In the genomic region with DNA sequence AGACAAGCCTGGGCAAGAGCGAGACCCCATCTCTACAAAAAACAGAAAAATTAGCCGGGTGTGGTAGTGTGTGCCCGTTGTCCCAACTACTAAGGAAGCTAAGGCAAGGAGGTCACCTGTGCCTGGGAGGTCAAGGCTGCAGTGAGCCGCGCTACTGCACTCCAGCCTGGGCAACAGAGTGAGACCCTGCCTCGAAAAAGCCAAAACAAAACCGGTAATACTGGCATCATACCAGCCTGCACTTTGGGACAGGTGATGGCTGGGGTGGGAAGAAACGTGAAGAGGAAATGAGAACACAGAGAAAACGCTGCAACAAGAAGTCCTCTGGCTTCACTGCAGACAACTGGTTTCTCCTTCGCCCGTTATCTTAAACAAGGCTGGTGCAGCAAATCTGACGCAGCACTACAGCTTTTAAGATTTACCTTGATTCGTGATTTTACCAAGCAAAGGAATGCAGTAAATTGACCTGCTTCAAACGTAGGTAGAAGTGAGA, we compare ENCODE assay signal across 8 cellular contexts. TPM values are rescaled to one million over a fixed set of nuclear protein-coding genes. Genes with fewer than 3 reads are reported as not detected.
DNase-seq lines count a peak whose midpoint lies in the region; ATAC-seq, FAIRE-seq and TF ChIP-seq lines count a peak whose summit lies in the region.

No MANE protein-coding gene starts in this region.

- DNase-seq in A673 (ENCODE audit: low spot score) (no peak), bronchial epithelial cell (ENCODE audit: low read depth) (no peak), memory B cell (ENCODE audit: low spot score in 2 of 2) (peak in 1 of 2 donors; percentile 22), upper lobe of right lung (no peak), LoVo (ENCODE audit: low spot score) (no peak)

- H3K4me3 Mint-ChIP-seq in memory B cell: peak overlapping the region; percentile 84

- H3K4me3 ChIP-seq in A673 (ENCODE audit: low read depth, low read length, poor library complexity, severe bottlenecking): peak overlapping the region; percentile 58
- H3K4me3 ChIP-seq in HUES6 (ENCODE audit: low read depth, low read length): peak overlapping the region; percentile 92
- peak overlapping the region; percentile 72 for H3K4me3 ChIP-seq in bronchial epithelial cell (ENCODE audit: low read depth, low read length)
- H3K4me3 ChIP-seq in upper lobe of right lung: peak overlapping the region; percentile 77

- peak overlapping the region; percentile 98 for H3K27ac Mint-ChIP-seq in memory B cell

- intact Hi-C loops in A673 (cut with micrococcal nuclease; ENCODE audit: unreplicated experiment) (no loop called here), upper lobe of right lung (cut with DNase I) (no loop called here)

- peaks cover 15% of the 10 kb centered on the region for H3K36me3 Mint-ChIP-seq in memory B cell

- H3K9me3 Mint-ChIP-seq in memory B cell: no peaks in the 10 kb centered on the region

- peak overlapping the region; percentile 98 for H3K9ac ChIP-seq in HUES6 (ENCODE audit: low read length)

- TF ChIP-seq CTCF in A673 (conservative IDR thresholded peaks at IDR 0.05; ENCODE audit: low read depth, low read length): no peak
- TF ChIP-seq CTCF in bronchial epithelial cell (IDR thresholded peaks at IDR 0.05; ENCODE audit: insufficient read depth, low read length, severe bottlenecking): no peak
- no peak for TF ChIP-seq CTCF in upper lobe of right lung (IDR thresholded peaks at IDR 0.05)

- H3K36me3 ChIP-seq in A673 (ENCODE audit: insufficient read depth, low read length, poor library complexity, severe bottlenecking): peaks cover 37% of the 10 kb centered on the region
- H3K36me3 ChIP-seq in HUES6 (ENCODE audit: control insufficient read depth, insufficient read depth, low read length): peaks cover 54% of the 10 kb centered on the region
- H3K36me3 ChIP-seq in bronchial epithelial cell (ENCODE audit: control insufficient read depth, insufficient read depth, low read length): peaks cover 2% of the 10 kb centered on the region
- peaks cover 58% of the 10 kb centered on the region for H3K36me3 ChIP-seq in upper lobe of right lung

- TSS peak; percentile 78 for BruUV-seq in A673 (replicated peaks; lab: Mats Ljungman, UMichigan)

- no peak for FAIRE-seq in bronchial epithelial cell (lab: Jason Lieb, UNC)

- H3K27me3 Mint-ChIP-seq in memory B cell: no peaks in the 10 kb centered on the region

- POLR2A ChIA-PET in A673 (lab: Charles Lee; ENCODE audit: low non-redundant PET): no interaction called here

- H3K9me3 ChIP-seq in A673 (ENCODE audit: low read depth, low read length, poor library complexity, severe bottlenecking): no peaks in the 10 kb centered on the region
- no peaks in the 10 kb centered on the region for H3K9me3 ChIP-seq in HUES6 (ENCODE audit: control insufficient read depth, insufficient read depth, low read depth, low read length)
- no peaks in the 10 kb centered on the region for H3K9me3 ChIP-seq in upper lobe of right lung

- H3K4me1 ChIP-seq in A673 (ENCODE audit: insufficient read depth, low read length, poor library complexity, severe bottlenecking) (peaks cover 5% of the 10 kb centered on the region), HUES6 (ENCODE audit: control insufficient read depth, insufficient read depth, low read length) (peaks cover 11% of the 10 kb centered on the region), upper lobe of right lung (peaks cover 15% of the 10 kb centered on the region)

- ATAC-seq in GM19372 (IDR thresholded peaks at IDR 0.05; ENCODE audit: low read depth, unreplicated experiment) (peak; percentile 22), memory B cell (ENCODE audit: low read depth) (peak; percentile 21), upper lobe of right lung (no peak), HG02642 (IDR thresholded peaks at IDR 0.05; ENCODE audit: poor library complexity, unreplicated experiment) (no peak)

- H3K4me1 Mint-ChIP-seq in memory B cell: peaks cover 17% of the 10 kb centered on the region

- H3K27ac ChIP-seq in A673 (ENCODE audit: low read depth, low read length, poor library complexity, severe bottlenecking) (peak overlapping the region; percentile 90), HUES6 (ENCODE audit: low read depth, low read length) (peak overlapping the region; percentile 85), upper lobe of right lung (peak overlapping the region; percentile 92)

- H3K27me3 ChIP-seq in A673 (replicated peaks; ENCODE audit: insufficient read depth, low read depth, low read length, poor library complexity) (no peaks in the 10 kb centered on the region), HUES6 (ENCODE audit: control insufficient read depth, insufficient read depth, low read length) (no peaks in the 10 kb centered on the region), bronchial epithelial cell (ENCODE audit: control insufficient read depth, insufficient read depth, low read length) (no peaks in the 10 kb centered on the region), upper lobe of right lung (no peaks in the 10 kb centered on the region)

- CTCF ChIA-PET in A673 (lab: Charles Lee): no interaction called here

RNA-seq across cellular contexts. Expression of a gene that starts 0.7 kb away (rescaled TPM):
- total RNA-seq in A673 (2021) (65.1 and 66.5 TPM in 2 replicates), bronchial epithelial cell (14.7 and 15.3 TPM in 2 replicates), upper lobe of right lung (106 TPM)

RNA-seq across cellular contexts. Expression of a gene that starts 17.8 kb away (rescaled TPM):
- total RNA-seq in A673 (2021): 56.9 and 59.9 TPM in 2 replicates
- total RNA-seq in bronchial epithelial cell: 27.1 and 32.5 TPM in 2 replicates
- total RNA-seq in upper lobe of right lung: 84.4 TPM

RNA-seq across cellular contexts. Expression of a gene that starts 37.7 kb away (rescaled TPM):
- total RNA-seq in A673 (2021) (11.4 and 11.9 TPM in 2 replicates), bronchial epithelial cell (11.1 and 30.0 TPM in 2 replicates), upper lobe of right lung (10.2 TPM)

RNA-seq across cellular contexts. Expression of a gene that starts 39.2 kb away (rescaled TPM):
- total RNA-seq in A673 (2021) (1.9 and 2.6 TPM in 2 replicates), bronchial epithelial cell (0.51 and 0.79 TPM in 2 replicates), upper lobe of right lung (24.9 TPM)

Comparison
In these comparisons a context has a peak if more than half of its experiments do, and no peak if none do; other contexts are left out.
1. ATAC-seq: peak in GM19372 (single experiment) and memory B cell (single experiment); none in upper lobe of right lung (single experiment) and HG02642 (single experiment).
2. Peak in every context shown above with its lines, with median percentiles within 50 percentile points of each other: H3K27ac ChIP-seq and H3K4me3 ChIP-seq.